18 cellular contexts compared by ENCODE assay signal in genomic region chr2:142254057-142254456, GRCh38.
DNase-seq lines count a peak whose midpoint lies in the region; TF ChIP-seq lines count a peak whose summit lies in the region.
"Had no signal": no experiment of that assay in that cellular context is flagged by ENCODE, and none has a peak within 500 bp of the region (broad histone marks: within the 10 kb centered on the region; RNA-seq: fewer than 3 reads in every experiment).

No MANE protein-coding gene starts in this region.

- H3K27me3 ChIP-seq in DOHH2 (ENCODE audit: control insufficient read depth, low read length) (peaks cover 10% of the 10 kb centered on the region), brain microvascular endothelial cell (replicated peaks) (no peaks in the 10 kb centered on the region)
- H3K27me3 ChIP-seq: Peyer's patch had no signal

- no peak overlapping the region for H3K4me3 ChIP-seq in DOHH2 (ENCODE audit: low read length)
- no peak overlapping the region for H3K4me3 ChIP-seq in brain microvascular endothelial cell (ENCODE audit: low read depth, low read length)
- H3K4me3 ChIP-seq: Peyer's patch had no signal

- no peaks in the 10 kb centered on the region for H4K20me1 ChIP-seq in DOHH2 (ENCODE audit: control insufficient read depth, insufficient read depth, low read depth, low read length)

- H3K27ac ChIP-seq in DOHH2 (ENCODE audit: low read depth, low read length) (0 out of 2 replicates have a peak overlapping the region, but pooled peaks have one; percentile 15), brain microvascular endothelial cell (no peak overlapping the region)
- H3K27ac ChIP-seq: Peyer's patch had no signal

- H3K36me3 ChIP-seq in DOHH2 (ENCODE audit: control insufficient read depth, low read length) (no peaks in the 10 kb centered on the region), brain microvascular endothelial cell (replicated peaks) (no peaks in the 10 kb centered on the region)
- H3K36me3 ChIP-seq: Peyer's patch had no signal

- H3K4me2 ChIP-seq in DOHH2 (ENCODE audit: low read length) = peak overlapping the region; percentile 22; the same call in 1 of the 2 replicates

- H3K79me2 ChIP-seq in DOHH2 (ENCODE audit: control insufficient read depth, low read length) = no peaks in the 10 kb centered on the region

- TF ChIP-seq CTCF in DOHH2 (IDR thresholded peaks at IDR 0.05; ENCODE audit: low read depth, low read length, poor library complexity, severe bottlenecking) (no peak), brain microvascular endothelial cell (IDR thresholded peaks at IDR 0.05; ENCODE audit: low read depth, low read length, missing control alignments) (no peak)

- H3F3A ChIP-seq in DOHH2 (ENCODE audit: control insufficient read depth, insufficient read depth) = peaks cover 2% of the 10 kb centered on the region; the same call in 1 of the 2 replicates

- DNase-seq in Kasumi-1 (lab: John Stamatoyannopoulos, UW) (peak; percentile 29 to 56), NOMO-1 treated with dmso at 0.1 percent for 144 hours (lab: John Stamatoyannopoulos, UW; ENCODE audit: unreplicated experiment) (peak; percentile 5), germinal center (ENCODE audit: low spot score) (peak; percentile 41), islet precursor cell (no peak), brain microvascular endothelial cell (no peak)
- no peak for DNase-seq in stimulated activated CD4-positive, alpha-beta T cell treated with anti-CD3 and anti-CD28 coated beads, Interleukin-2, amount 100 ng/mL, for 48 hours
- DNase-seq: ACHN; C1 segment of cervical spinal cord; CD8-positive, alpha-beta T cell; DMS153; EL; MV-4-11; NCI-H1417; NCI-H1694 treated with DMSO at 0.1 percent for 48 hours; NCI-H446; NCI-H526; Peyer's patch had no signal

- H3K9me2 ChIP-seq in DOHH2 (replicated peaks; ENCODE audit: control insufficient read depth, low read length) = no peaks in the 10 kb centered on the region

- no peaks in the 10 kb centered on the region for H3K9me3 ChIP-seq in DOHH2 (ENCODE audit: control insufficient read depth, insufficient read depth, low read length)
- H3K9me3 ChIP-seq: Peyer's patch had no signal

- in situ Hi-C loops in brain microvascular endothelial cell (cut with HindIII; ENCODE audit: low pct_ligation_motif_present, low sequenced_read_pairs) = no loop called here

- H3K4me1 ChIP-seq in DOHH2 (ENCODE audit: control insufficient read depth, low read length) = peaks cover 19% of the 10 kb centered on the region
- H3K4me1 ChIP-seq: Peyer's patch had no signal

Comparison
In these comparisons a context has a peak if more than half of its experiments do, and no peak if none do; other contexts are left out.
1. DNase-seq: peak in Kasumi-1 (2 of 2), NOMO-1 treated with dmso at 0.1 percent for 144 hours (single experiment) and germinal center (single experiment); none in stimulated activated CD4-positive, alpha-beta T cell treated with anti-CD3 and anti-CD28 coated beads, Interleukin-2, amount 100 ng/mL, for 48 hours (0 of 2), islet precursor cell (single experiment) and brain microvascular endothelial cell (single experiment).